ENCODE assay signal across 15 cellular contexts in the genomic region with DNA sequence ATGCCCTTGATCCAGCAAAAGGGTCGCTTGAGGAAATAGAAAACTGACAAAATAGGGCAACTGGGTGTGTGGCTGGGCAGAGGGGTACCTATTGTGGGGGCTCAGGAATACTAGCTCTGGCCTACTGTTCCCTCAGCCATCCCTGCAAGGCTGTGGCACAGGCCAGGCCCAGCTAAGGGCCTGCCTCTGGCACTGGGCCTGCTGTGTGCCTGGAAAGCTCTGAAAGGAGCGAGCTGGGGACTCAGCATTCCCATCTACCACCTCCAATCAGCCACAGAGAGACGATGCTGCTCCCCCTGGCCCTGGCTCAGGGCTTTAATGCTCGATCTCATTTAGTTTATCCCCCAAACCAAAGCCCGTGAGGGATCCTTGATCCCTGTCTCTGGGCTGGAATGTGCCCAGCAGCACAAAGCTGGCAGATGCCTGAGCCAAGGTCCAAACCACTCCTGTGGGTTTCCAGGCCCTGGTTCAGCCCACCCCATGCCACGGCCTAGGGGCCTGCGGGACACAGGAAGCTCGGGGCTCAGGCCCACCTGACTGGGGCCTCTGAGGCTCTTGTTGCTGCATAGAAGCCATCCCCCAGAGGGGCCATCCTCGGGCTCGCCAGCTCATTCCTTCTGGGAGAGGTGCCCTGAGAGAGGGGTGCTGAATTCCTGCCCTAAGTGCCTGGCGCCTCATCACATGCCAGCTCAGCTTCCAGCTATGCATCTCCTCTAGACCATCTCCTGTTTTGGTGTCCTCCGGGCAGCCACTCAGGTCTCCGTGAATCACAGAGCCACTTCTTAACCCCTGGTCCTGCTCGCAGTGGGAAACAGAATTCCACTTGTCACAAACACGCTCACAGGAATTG. TPM values are rescaled to one million over a fixed set of nuclear protein-coding genes. Genes with fewer than 3 reads are reported as not detected.
DNase-seq lines count a peak whose midpoint lies in the region; ATAC-seq and TF ChIP-seq lines count a peak whose summit lies in the region.
"Had no signal": no experiment of that assay in that cellular context is flagged by ENCODE, and none has a peak within 500 bp of the region (broad histone marks: within the 10 kb centered on the region; RNA-seq: fewer than 3 reads in every experiment).

No MANE protein-coding gene starts in this region.

- TF ChIP-seq CTCF in cardiac fibroblast (IDR thresholded peaks at IDR 0.05; ENCODE audit: low read depth, low read length): no peak
- TF ChIP-seq CTCF in nephron progenitor cell (IDR thresholded peaks at IDR 0.05): no peak

- peak overlapping the region; percentile 82 for H4K8ac ChIP-seq in mesenchymal stem cell (ENCODE audit: low read length)

- peaks cover 14% of the 10 kb centered on the region for H3K4me1 Mint-ChIP-seq in nephron progenitor cell

- H3K27ac Mint-ChIP-seq in nephron progenitor cell: no peak overlapping the region
- H3K27ac Mint-ChIP-seq: activated naive CD8-positive, alpha-beta T cell treated with anti-CD3 and anti-CD28 coated beads, Interleukin-2, amount 10 ng/mL, durations not matched to agents 7 days and 5 days; dendritic cell treated with granulocyte-macrophage colony-stimulating factor and Interleukin-4, amounts not matched to agents 40 ng/mL and 50 ng/mL, for 4 days; stimulated activated naive B cell treated with anti-CD40 and anti-IgM and Interleukin-4, amounts not matched to agents 10 μg/mL and 1 μg/mL and 100 μg/mL, for 72 hours had no signal

- no peaks in the 10 kb centered on the region for H3K79me1 ChIP-seq in mesenchymal stem cell (replicated peaks; ENCODE audit: low read length, poor library complexity, severe bottlenecking)

- peaks cover 28% of the 10 kb centered on the region for H3K27me3 Mint-ChIP-seq in nephron progenitor cell (ENCODE audit: low read depth, poor library complexity)

- H2BK12ac ChIP-seq in mesenchymal stem cell (ENCODE audit: low read length in 2 of 2): peak overlapping the region; percentile 49 to 74

- peak overlapping the region; percentile 34 for H2AK5ac ChIP-seq in mesenchymal stem cell (ENCODE audit: low read length, severe bottlenecking)

- H3K4me2 ChIP-seq in mesenchymal stem cell (ENCODE audit: low read length, poor library complexity, severe bottlenecking): peak overlapping the region; percentile 17
- H3K4me2 ChIP-seq: BLaER1 treated with 17β-estradiol and CSF1 and Interleukin-3, amounts not matched to agents 10 nM and 100 nM had no signal

- no peak overlapping the region for H2AFZ ChIP-seq in mesenchymal stem cell (ENCODE audit: low read depth, low read length)

- H3K36me3 ChIP-seq in mesenchymal stem cell (ENCODE audit: control insufficient read depth in 1 of 2, insufficient read depth in 2 of 2, low read depth in 1 of 2, low read length in 2 of 2): no peaks in the 10 kb centered on the region
- H3K36me3 ChIP-seq: BLaER1 treated with 17β-estradiol and CSF1 and Interleukin-3, amounts not matched to agents 10 nM and 100 nM had no signal

- H3K14ac ChIP-seq in mesenchymal stem cell (ENCODE audit: low read length in 2 of 2): peak overlapping the region in 1 of 2 experiments; percentile 30

- peak overlapping the region; percentile 51 for H2BK120ac ChIP-seq in mesenchymal stem cell (ENCODE audit: low read depth, low read length)

- H4K91ac ChIP-seq in mesenchymal stem cell (ENCODE audit: low read length): peak overlapping the region; percentile 84

- DNase-seq in AG08395 (ENCODE audit: low spot score) (peak; percentile 80), LHCN-M2 (ENCODE audit: low read depth) (peak; percentile 59), cardiac fibroblast (ENCODE audit: low read depth in 2 of 2) (peak; percentile 6 to 13), mesenchymal stem cell (peak; percentile 83), putamen (ENCODE audit: low spot score) (no peak), nephron progenitor cell (no peak)
- DNase-seq: activated naive CD8-positive, alpha-beta T cell treated with anti-CD3 and anti-CD28 coated beads, Interleukin-2, amount 10 ng/mL, durations not matched to agents 7 days and 5 days; NCI-H526 treated with DMSO at 0.1 percent for 48 hours; SIG-M5; stimulated activated naive B cell treated with anti-CD40 and anti-IgM and Interleukin-4, amounts not matched to agents 10 μg/mL and 1 μg/mL and 100 μg/mL, for 72 hours had no signal

- H3K9ac ChIP-seq in mesenchymal stem cell (ENCODE audit: low read length): no peak overlapping the region
- H3K9ac ChIP-seq: BLaER1 treated with 17β-estradiol and CSF1 and Interleukin-3, amounts not matched to agents 10 nM and 100 nM had no signal

- H3K27ac ChIP-seq in mesenchymal stem cell (ENCODE audit: low read length, poor library complexity, severe bottlenecking): no peak overlapping the region
- H3K27ac ChIP-seq: BLaER1 treated with 17β-estradiol and CSF1 and Interleukin-3, amounts not matched to agents 10 nM and 100 nM; VCaP had no signal

- no peak overlapping the region for H3K4me3 Mint-ChIP-seq in nephron progenitor cell
- H3K4me3 Mint-ChIP-seq: activated naive CD8-positive, alpha-beta T cell treated with anti-CD3 and anti-CD28 coated beads, Interleukin-2, amount 10 ng/mL, durations not matched to agents 7 days and 5 days; dendritic cell treated with granulocyte-macrophage colony-stimulating factor and Interleukin-4, amounts not matched to agents 40 ng/mL and 50 ng/mL, for 4 days; stimulated activated naive B cell treated with anti-CD40 and anti-IgM and Interleukin-4, amounts not matched to agents 10 μg/mL and 1 μg/mL and 100 μg/mL, for 72 hours had no signal

- peak overlapping the region in 1 of 2 experiments; percentile 10 for H3K23ac ChIP-seq in mesenchymal stem cell (ENCODE audit: low read length in 2 of 2)

- peaks cover 19% of the 10 kb centered on the region for H3K9me3 Mint-ChIP-seq in nephron progenitor cell
- H3K9me3 Mint-ChIP-seq: activated naive CD8-positive, alpha-beta T cell treated with anti-CD3 and anti-CD28 coated beads, Interleukin-2, amount 10 ng/mL, durations not matched to agents 7 days and 5 days had no signal

- ATAC-seq in HG03280 (IDR thresholded peaks at IDR 0.05; ENCODE audit: unreplicated experiment) (no peak), GM19023 (IDR thresholded peaks at IDR 0.05; ENCODE audit: unreplicated experiment) (no peak)
- ATAC-seq: stimulated activated naive B cell treated with anti-CD40 and anti-IgM and Interleukin-4, amounts not matched to agents 10 μg/mL and 1 μg/mL and 100 μg/mL, for 72 hours had no signal

- no peak overlapping the region for H2BK5ac ChIP-seq in mesenchymal stem cell (ENCODE audit: low read depth, low read length, poor library complexity, severe bottlenecking)

- peaks cover 0 to 44% of the 10 kb centered on the region in 2 experiments for H3K27me3 ChIP-seq in mesenchymal stem cell (ENCODE audit: control insufficient read depth in 1 of 2, insufficient read depth in 1 of 2, low read length in 2 of 2)
- H3K27me3 ChIP-seq: BLaER1 treated with 17β-estradiol and CSF1 and Interleukin-3, amounts not matched to agents 10 nM and 100 nM had no signal

- peak overlapping the region; percentile 4 to 57 for H3K4ac ChIP-seq in mesenchymal stem cell (ENCODE audit: low read depth in 1 of 2, low read length in 2 of 2)

- 33% methylated on average over 15 of the region's 15 CpGs for WGBS in mesenchymal stem cell

- H2BK15ac ChIP-seq in mesenchymal stem cell (ENCODE audit: low read depth, poor library complexity, severe bottlenecking): peak overlapping the region; percentile 26

- H3K9me3 ChIP-seq in mesenchymal stem cell (ENCODE audit: control insufficient read depth, low read length): peaks cover 16% of the 10 kb centered on the region

- H3K4me1 ChIP-seq in mesenchymal stem cell (ENCODE audit: control insufficient read depth, insufficient read depth, low read depth, low read length): peaks cover 22% of the 10 kb centered on the region

- H3K4me3 ChIP-seq in cardiac fibroblast (replicated peaks in 1 of 2; ENCODE audit: low read depth in 2 of 2, low read length in 2 of 2): no peak overlapping the region
- H3K4me3 ChIP-seq in mesenchymal stem cell (ENCODE audit: insufficient read depth in 1 of 2, low read depth in 1 of 2, low read length in 2 of 2): no peak overlapping the region
- H3K4me3 ChIP-seq: BLaER1 treated with 17β-estradiol and CSF1 and Interleukin-3, amounts not matched to agents 10 nM and 100 nM had no signal

- H3K18ac ChIP-seq in mesenchymal stem cell (ENCODE audit: low read depth in 1 of 2, low read length in 2 of 2): peak overlapping the region; percentile 67 to 68

- peaks cover 9% of the 10 kb centered on the region for H3K36me3 Mint-ChIP-seq in nephron progenitor cell (ENCODE audit: low read depth)

RNA-seq across cellular contexts. Expression of gene KCNF1, which starts 43.0 kb away (rescaled TPM):
- 0.19 and 0.29 TPM in 2 replicates for total RNA-seq in LHCN-M2 (2014; rRNA removed)
- polyA plus RNA-seq in LHCN-M2 (2012): 0.09 TPM
- polyA plus RNA-seq in mesenchymal stem cell (2013, experiment 1 of 2): 1.2 TPM
- polyA plus RNA-seq in mesenchymal stem cell (2013, experiment 2 of 2): 1.3 TPM
- total RNA-seq: activated naive CD8-positive, alpha-beta T cell treated with anti-CD3 and anti-CD28 coated beads, Interleukin-2, amount 10 ng/mL, durations not matched to agents 7 days and 5 days had no signal

RNA-seq across cellular contexts. Expression of gene PDIA6, which starts 56.1 kb away (rescaled TPM):
- total RNA-seq in LHCN-M2 (2014; rRNA removed): 256 and 274 TPM in 2 replicates
- 152 TPM for polyA plus RNA-seq in LHCN-M2 (2012)
- polyA plus RNA-seq in mesenchymal stem cell (2013, experiment 1 of 2): 406 TPM
- 415 TPM for polyA plus RNA-seq in mesenchymal stem cell (2013, experiment 2 of 2)

Comparison
In these comparisons a context has a peak if more than half of its experiments do, and no peak if none do; other contexts are left out.
1. DNase-seq: peak in AG08395 (single experiment), LHCN-M2 (single experiment), cardiac fibroblast (2 of 2) and mesenchymal stem cell (single experiment); none in putamen (single experiment) and nephron progenitor cell (single experiment).